8 cellular contexts compared by ENCODE assay signal in the genomic region with DNA sequence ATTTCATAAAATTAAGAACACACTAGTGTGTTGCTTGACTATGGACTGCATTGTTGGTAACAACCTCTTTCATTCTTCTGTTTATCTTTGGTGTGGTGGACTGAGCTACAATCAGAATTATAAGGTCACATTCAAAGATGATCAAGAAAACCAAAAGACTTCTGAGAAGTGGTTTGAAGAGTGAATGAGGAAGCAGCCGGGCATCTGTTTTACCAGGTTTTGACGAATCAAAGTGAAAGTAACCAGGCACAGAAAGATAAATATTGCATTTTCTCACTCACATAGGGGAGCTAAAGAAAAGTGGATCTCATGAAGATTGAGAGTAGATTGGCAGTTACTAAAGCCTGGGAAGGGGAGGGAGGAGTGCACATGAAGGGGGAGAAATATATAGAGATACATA.
DNase-seq lines count a peak whose midpoint lies in the region; ATAC-seq and TF ChIP-seq lines count a peak whose summit lies in the region.

No MANE protein-coding gene starts in this region.

- H3K36me3 Mint-ChIP-seq in naive thymus-derived CD8-positive, alpha-beta T cell, result peaks cover 0 to 20% (median 4%) of the 10 kb centered on the region in 3 donors

- ATAC-seq in GM18907 (IDR thresholded peaks at IDR 0.05; ENCODE audit: unreplicated experiment), result peak; percentile 60
- peak; percentile 64 for ATAC-seq in HG03442 (IDR thresholded peaks at IDR 0.05; ENCODE audit: unreplicated experiment)
- no peak for ATAC-seq in naive thymus-derived CD8-positive, alpha-beta T cell
- no peak for ATAC-seq in GM21381 (IDR thresholded peaks at IDR 0.05; ENCODE audit: unreplicated experiment)
- no peak for ATAC-seq in HG03039 (IDR thresholded peaks at IDR 0.05; ENCODE audit: unreplicated experiment)
- no peak for ATAC-seq in left cardiac atrium

- peak overlapping the region; percentile 39 for H3K4me3 ChIP-seq in WI38 (ENCODE audit: low read depth, low read length)

- DNase-seq in naive thymus-derived CD8-positive, alpha-beta T cell, result no peak
- DNase-seq in stimulated activated CD4-positive, alpha-beta T cell treated with anti-CD3 and anti-CD28 coated beads, Interleukin-12 subunit alpha, Interleukin-12 subunit beta, amount 100 ng/mL, for 4 hours, result no peak
- DNase-seq in left cardiac atrium, result no peak

- peak overlapping the region; percentile 20 to 82 (median 70) for H3K4me3 Mint-ChIP-seq in naive thymus-derived CD8-positive, alpha-beta T cell

- intact Hi-C loops in left cardiac atrium (cut with DNase I), result no loop called here

- no peak for TF ChIP-seq CTCF in WI38 (IDR thresholded peaks at IDR 0.05; ENCODE audit: low read depth, low read length)

- peaks cover 0 to 33% (median 12%) of the 10 kb centered on the region in 4 donors for H3K4me1 Mint-ChIP-seq in naive thymus-derived CD8-positive, alpha-beta T cell

- H3K27ac Mint-ChIP-seq in naive thymus-derived CD8-positive, alpha-beta T cell, result peak overlapping the region in 7 of 10 donors; percentile 27 to 93 (median 58)

- POLR2A ChIA-PET in naive thymus-derived CD8-positive, alpha-beta T cell (lab: Charles Lee), result no interaction called here

- H3K27me3 Mint-ChIP-seq in naive thymus-derived CD8-positive, alpha-beta T cell, result no peaks in the 10 kb centered on the region

- H3K9me3 Mint-ChIP-seq in naive thymus-derived CD8-positive, alpha-beta T cell, result peaks cover 4 to 30% (median 17%) of the 10 kb centered on the region in 9 donors

Comparison
In these comparisons a context has a peak if more than half of its experiments do, and no peak if none do; other contexts are left out.
1. ATAC-seq: peak in GM18907 (single experiment) and HG03442 (single experiment); none in naive thymus-derived CD8-positive, alpha-beta T cell (0 of 2), GM21381 (single experiment), HG03039 (single experiment) and left cardiac atrium (0 of 2).